Comparison of ENCODE assay signal across 8 cellular contexts in the genomic region with DNA sequence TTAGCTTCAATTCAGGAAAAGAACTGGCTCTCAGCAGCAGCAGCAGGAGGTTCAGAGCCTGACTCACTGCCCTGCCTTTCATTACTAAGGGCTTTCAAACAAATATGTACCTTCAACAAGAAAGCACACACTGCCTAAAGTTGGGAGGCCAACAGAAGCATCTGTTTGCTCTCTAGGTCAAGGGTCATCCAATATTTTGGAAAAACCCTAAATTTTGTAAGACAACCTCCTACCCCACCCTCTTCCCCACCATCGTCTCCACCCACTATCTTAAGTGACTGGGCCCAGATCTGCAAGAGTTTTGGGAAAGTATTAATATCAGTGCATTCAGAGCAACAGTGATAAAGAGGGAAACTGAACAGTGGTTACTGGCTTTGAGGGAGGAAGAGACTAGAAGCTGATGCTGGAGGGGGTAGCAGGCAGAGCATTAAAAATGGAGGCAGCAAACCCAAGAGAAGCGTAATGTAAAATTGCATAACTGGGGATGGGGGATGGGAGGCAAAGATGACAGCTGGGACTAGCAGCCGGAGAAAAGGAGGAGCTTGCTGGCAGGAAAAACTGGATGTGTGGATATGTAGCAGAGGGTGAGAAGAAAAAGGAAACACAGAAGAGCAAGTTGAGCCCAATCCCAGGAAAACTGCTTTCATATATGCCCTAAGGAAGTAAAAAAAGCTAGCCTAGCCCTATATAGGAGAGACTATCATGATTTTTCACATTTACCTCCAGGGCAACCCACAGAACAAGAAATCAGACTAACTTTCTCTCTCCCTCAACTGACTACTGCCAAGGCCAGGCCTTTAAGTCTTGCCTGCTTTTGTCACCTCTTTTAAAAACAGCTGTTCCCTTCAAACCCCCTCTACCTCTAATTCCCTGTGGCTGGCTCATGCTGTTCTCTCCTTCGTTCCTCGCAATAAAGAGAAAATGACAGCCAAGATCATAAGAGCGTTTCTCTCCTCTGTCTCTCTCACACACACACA. TPM values are rescaled to one million over a fixed set of nuclear protein-coding genes. Genes with fewer than 3 reads are reported as not detected.
DNase-seq lines count a peak whose midpoint lies in the region; ATAC-seq and TF ChIP-seq lines count a peak whose summit lies in the region.

No MANE protein-coding gene starts in this region.

- DNase-seq in Ammon's horn (ENCODE audit: low spot score) (peak; percentile 64), NCI-H524 (lab: John Stamatoyannopoulos, UW) (peak; percentile 58 to 78), mucosa of descending colon (peak in 1 of 3 donors; percentile 65), dedifferentiated amniotic fluid mesenchymal stem cell (ENCODE audit: extremely low spot score) (no peak), progenitor cell of endocrine pancreas (ENCODE audit: low spot score, unreplicated experiment) (no peak), RPMI8226 (no peak)

- intact Hi-C loops in mucosa of descending colon (cut with DNase I, micrococcal nuclease), result no loop called here

- H3K4me1 Mint-ChIP-seq in progenitor cell of endocrine pancreas (ENCODE audit: low read depth), result peaks cover 11% of the 10 kb centered on the region

- H3K4me1 ChIP-seq in ectodermal cell (ENCODE audit: control insufficient read depth, insufficient read depth, low read length) (peaks cover 66% of the 10 kb centered on the region), mucosa of descending colon (ENCODE audit: low read depth) (peaks cover 34% of the 10 kb centered on the region)

- H3K4me3 Mint-ChIP-seq in progenitor cell of endocrine pancreas (ENCODE audit: low read depth), result no peak overlapping the region

- H3K27ac ChIP-seq in ectodermal cell (ENCODE audit: insufficient read depth, low read depth, low read length, poor library complexity, severe bottlenecking), result peak overlapping the region; percentile 76

- H3K9me3 ChIP-seq in ectodermal cell (ENCODE audit: control insufficient read depth, low read length) (no peaks in the 10 kb centered on the region), mucosa of descending colon (no peaks in the 10 kb centered on the region)

- peak; percentile 73 for ATAC-seq in mucosa of descending colon
- ATAC-seq in HG03457 (IDR thresholded peaks at IDR 0.05; ENCODE audit: unreplicated experiment), result no peak

- WGBS in ectodermal cell, 2 experiments, result 38 to 43% methylated on average over 6 of the region's 6 CpGs

- H3K27me3 ChIP-seq in ectodermal cell (ENCODE audit: control insufficient read depth, insufficient read depth, low read length, poor library complexity, severe bottlenecking), result no peaks in the 10 kb centered on the region

- no peaks in the 10 kb centered on the region for H3K36me3 ChIP-seq in ectodermal cell (ENCODE audit: control insufficient read depth, insufficient read depth, low read length)
- H3K36me3 ChIP-seq in mucosa of descending colon (ENCODE audit: low read depth), result no peaks in the 10 kb centered on the region

- H3K9me3 Mint-ChIP-seq in progenitor cell of endocrine pancreas (ENCODE audit: low read depth), result no peaks in the 10 kb centered on the region

- no peaks in the 10 kb centered on the region for H3K36me3 Mint-ChIP-seq in progenitor cell of endocrine pancreas (ENCODE audit: insufficient read depth)

- TF ChIP-seq CTCF in mucosa of descending colon (IDR thresholded peaks at IDR 0.05), result no peak
- no peak for TF ChIP-seq CTCF in progenitor cell of endocrine pancreas (IDR thresholded peaks at IDR 0.05; ENCODE audit: unreplicated experiment)

- no peaks in the 10 kb centered on the region for H3K27me3 Mint-ChIP-seq in progenitor cell of endocrine pancreas

- no peak overlapping the region for H3K27ac Mint-ChIP-seq in progenitor cell of endocrine pancreas

- H3K4me3 ChIP-seq in ectodermal cell (ENCODE audit: insufficient read depth, low read depth, low read length) (no peak overlapping the region), mucosa of descending colon (no peak overlapping the region)

RNA-seq across cellular contexts. Expression of gene NPTN, which starts 31.5 kb away (rescaled TPM):
- polyA plus RNA-seq in ectodermal cell (2013, experiment 1 of 4), result 112 TPM
- 101 TPM for polyA plus RNA-seq in ectodermal cell (2013, experiment 2 of 4)
- polyA plus RNA-seq in ectodermal cell (2013, experiment 3 of 4), result 94.8 TPM
- 109 TPM for polyA plus RNA-seq in ectodermal cell (2013, experiment 4 of 4)
- total RNA-seq in mucosa of descending colon (100 to 1,000 TPM; 157 to 200 (median 168) TPM), progenitor cell of endocrine pancreas (81.1 and 89.9 TPM in 2 replicates)

Comparison
In these comparisons a context has a peak if more than half of its experiments do, and no peak if none do; other contexts are left out.
1. DNase-seq: peak in Ammon's horn (single experiment) and NCI-H524 (2 of 2); none in dedifferentiated amniotic fluid mesenchymal stem cell (single experiment), progenitor cell of endocrine pancreas (single experiment) and RPMI8226 (single experiment).